Comparison of ENCODE assay signal across 11 cellular contexts in genomic region chr10:131749767-131750142, GRCh38.
"Had no signal": no experiment of that assay in that cellular context is flagged by ENCODE, and none has a peak within 500 bp of the region (broad histone marks: within the 10 kb centered on the region; RNA-seq: fewer than 3 reads in every experiment).

No MANE protein-coding gene starts in this region.

- H3K4me3 ChIP-seq: cardiac muscle cell, esophagus squamous epithelium, mucosa of descending colon, ovary, spleen had no signal

- H3K9me3 ChIP-seq: esophagus squamous epithelium, mucosa of descending colon, ovary, spleen had no signal

- H3K36me3 ChIP-seq: cardiac muscle cell, esophagus squamous epithelium, ovary, spleen had no signal

- DNase-seq: activated CD4-positive, alpha-beta T cell treated with anti-CD3 and anti-CD28 coated beads for 36 hours; activated CD4-positive, alpha-beta T cell treated with anti-CD3 and anti-CD28 coated beads, Interleukin-2, amount 50 U/mL, for 48 hours; dermis blood vessel endothelial cell; effector memory CD4-positive, alpha-beta T cell; esophagus squamous epithelium; mucosa of descending colon; naive B cell; ovary; spleen; stimulated activated CD4-positive, alpha-beta T cell treated with anti-CD3 and anti-CD28 coated beads, Interleukin-4, amount 100 ng/mL, for 4 hours had no signal

- H3K27ac ChIP-seq: cardiac muscle cell, esophagus squamous epithelium, ovary, spleen had no signal

- H3K4me1 ChIP-seq: spleen had no signal

- H3K27me3 ChIP-seq: cardiac muscle cell, ovary had no signal
